Comparison of ENCODE assay signal across 10 cellular contexts in genomic region chr12:98939350-98939749, GRCh38.
A peak's percentile ranks its signal among the peaks of the same experiment; 100 is the strongest.
DNase-seq lines count a peak whose midpoint lies in the region; ATAC-seq and TF ChIP-seq lines count a peak whose summit lies in the region.
"Had no signal": no experiment of that assay in that cellular context is flagged by ENCODE, and none has a peak within 500 bp of the region (broad histone marks: within the 10 kb centered on the region; RNA-seq: fewer than 3 reads in every experiment).

No MANE protein-coding gene starts in this region.

- no peaks in the 10 kb centered on the region for H3K9me3 ChIP-seq in body of pancreas
- H3K9me3 ChIP-seq: thyroid gland had no signal

- no peak for TF ChIP-seq POLR2A in body of pancreas (IDR thresholded peaks at IDR 0.05)

- H3K27ac ChIP-seq in body of pancreas = no peak overlapping the region
- H3K27ac ChIP-seq: thyroid gland had no signal

- no peaks in the 10 kb centered on the region for H3K36me3 ChIP-seq in body of pancreas (replicated peaks in 1 of 2; ENCODE audit: insufficient read depth in 1 of 2, low read depth in 2 of 2)
- H3K36me3 ChIP-seq: thyroid gland had no signal

- WGBS in body of pancreas, 2 donors = 13 to 20% methylated on average over 2 of the region's 2 CpGs

- DNase-seq in Daoy (ENCODE audit: low read depth) (peak; percentile 58), KBM-7 (peak; percentile 3), body of pancreas (peak in 2 of 4 donors; percentile 17 to 18), lung microvascular endothelial cell (ENCODE audit: low read depth in 2 of 2) (peak; percentile 57 to 66), HuH-7.5 (ENCODE audit: low spot score) (no peak)
- DNase-seq: activated CD4-positive, CD25-positive, alpha-beta regulatory T cell; thyroid gland had no signal

- H3K4me1 ChIP-seq in body of pancreas = no peaks in the 10 kb centered on the region
- H3K4me1 ChIP-seq: thyroid gland had no signal

- H3K27me3 ChIP-seq in body of pancreas = no peaks in the 10 kb centered on the region
- H3K27me3 ChIP-seq: thyroid gland had no signal

- intact Hi-C loops in body of pancreas (cut with DNase I) = no loop called here

- no peak for ATAC-seq in body of pancreas
- no peak for ATAC-seq in HG03469 (IDR thresholded peaks at IDR 0.05; ENCODE audit: unreplicated experiment)
- no peak for ATAC-seq in HG03354 (IDR thresholded peaks at IDR 0.05; ENCODE audit: poor library complexity, severe bottlenecking, unreplicated experiment)
- ATAC-seq in GM18870 (IDR thresholded peaks at IDR 0.05; ENCODE audit: unreplicated experiment) = no peak

- no peak overlapping the region for H3K4me3 ChIP-seq in body of pancreas
- H3K4me3 ChIP-seq: thyroid gland had no signal

- peak in 6 of 7 experiments; percentile 13 to 47 (median 34) for TF ChIP-seq CTCF in body of pancreas (IDR thresholded peaks at IDR 0.05)

- in situ Hi-C loops in KBM-7 (cut with MboI; ENCODE audit: low pct_unique_long_range_greater_than_20kb, low sequenced_read_pairs) = no loop called here
